8 cellular contexts compared by ENCODE assay signal in genomic region chr2:20596193-20596972, GRCh38. TPM values are rescaled to one million over a fixed set of nuclear protein-coding genes. Genes with fewer than 3 reads are reported as not detected.
DNase-seq lines count a peak whose midpoint lies in the region; ATAC-seq and TF ChIP-seq lines count a peak whose summit lies in the region.

No MANE protein-coding gene starts in this region.

- H3K4me2 ChIP-seq in mesenchymal stem cell (ENCODE audit: low read length, poor library complexity, severe bottlenecking) = no peak overlapping the region

- peak overlapping the region; percentile 65 for H3K27ac ChIP-seq in mesenchymal stem cell (ENCODE audit: low read length, poor library complexity, severe bottlenecking)

- H3K27me3 Mint-ChIP-seq in CD14-positive monocyte (ENCODE audit: low read depth in 3 of 3) = peaks cover 1 to 7% (median 5%) of the 10 kb centered on the region in 3 donors
- no peaks in the 10 kb centered on the region for H3K27me3 Mint-ChIP-seq in activated CD8-positive, alpha-beta T cell treated with anti-CD3 and anti-CD28 coated beads for 36 hours

- peak overlapping the region; percentile 82 for H2BK15ac ChIP-seq in mesenchymal stem cell (ENCODE audit: low read depth, poor library complexity, severe bottlenecking)

- H3K14ac ChIP-seq in mesenchymal stem cell (ENCODE audit: low read length in 2 of 2) = peak overlapping the region in 1 of 2 experiments; percentile 62

- peak overlapping the region; percentile 91 to 98 for H3K18ac ChIP-seq in mesenchymal stem cell (ENCODE audit: low read depth in 1 of 2, low read length in 2 of 2)

- peak overlapping the region; percentile 78 for H2AK5ac ChIP-seq in mesenchymal stem cell (ENCODE audit: low read length, severe bottlenecking)

- H4K8ac ChIP-seq in mesenchymal stem cell (ENCODE audit: low read length) = peak overlapping the region; percentile 87

- H3K9ac ChIP-seq in mesenchymal stem cell (ENCODE audit: low read length) = no peak overlapping the region

- H2BK12ac ChIP-seq in mesenchymal stem cell (ENCODE audit: low read length in 2 of 2) = peak overlapping the region; percentile 98 to 100

- TF ChIP-seq CTCF in CD14-positive monocyte (IDR thresholded peaks at IDR 0.05) (no peak), GM20000 (IDR thresholded peaks at IDR 0.05; ENCODE audit: extremely low read depth, missing control alignments) (no peak)
- TF ChIP-seq CTCF in activated CD8-positive, alpha-beta T cell treated with anti-CD3 and anti-CD28 coated beads for 36 hours (IDR thresholded peaks at IDR 0.05) = no peak

- H2AFZ ChIP-seq in mesenchymal stem cell (ENCODE audit: low read depth, low read length) = no peak overlapping the region

- intact Hi-C loops in CD14-positive monocyte (cut with micrococcal nuclease) = no loop called here
- intact Hi-C loops in activated CD8-positive, alpha-beta T cell treated with anti-CD3 and anti-CD28 coated beads for 36 hours (cut with micrococcal nuclease) = no loop called here

- ATAC-seq in HG02759 (IDR thresholded peaks at IDR 0.05; ENCODE audit: unreplicated experiment) = peak; percentile 2
- peak; percentile 35 for ATAC-seq in activated CD8-positive, alpha-beta T cell treated with anti-CD3 and anti-CD28 coated beads for 36 hours

- H3K4me3 Mint-ChIP-seq in CD14-positive monocyte = peak overlapping the region in 1 of 2 donors; percentile 41
- H3K4me3 Mint-ChIP-seq in activated CD8-positive, alpha-beta T cell treated with anti-CD3 and anti-CD28 coated beads for 36 hours = no peak overlapping the region

- no peaks in the 10 kb centered on the region for H3K9me3 ChIP-seq in mesenchymal stem cell (ENCODE audit: control insufficient read depth, low read length)

- peak; percentile 30 for DNase-seq in CD14-positive monocyte (ENCODE audit: low spot score)
- DNase-seq in activated CD8-positive, alpha-beta T cell treated with anti-CD3 and anti-CD28 coated beads for 36 hours = no peak
- DNase-seq in mesenchymal stem cell = peak; percentile 62
- DNase-seq in NCI-H1048 (lab: John Stamatoyannopoulos, UW) = no peak
- no peak for DNase-seq in GM20000 (ENCODE audit: low spot score)
- no peak for DNase-seq in CD1c-positive myeloid dendritic cell (ENCODE audit: extremely low spot score)
- DNase-seq in iPS-NIHi11 (ENCODE audit: low spot score) = no peak

- CTCF ChIA-PET in activated CD8-positive, alpha-beta T cell treated with anti-CD3 and anti-CD28 coated beads for 36 hours (lab: Charles Lee) = interaction anchor here (0.9 to 1.1 kb wide), 3 partner anchors 10 to 39 kb away, joined by 3 to 7 read pairs (median 4); no protein-coding TSS in a partner anchor

- H3K27ac Mint-ChIP-seq in CD14-positive monocyte = peak overlapping the region in 5 of 7 donors; percentile 42 to 90 (median 62)
- peak overlapping the region; percentile 81 for H3K27ac Mint-ChIP-seq in activated CD8-positive, alpha-beta T cell treated with anti-CD3 and anti-CD28 coated beads for 36 hours

- POLR2A ChIA-PET in activated CD8-positive, alpha-beta T cell treated with anti-CD3 and anti-CD28 coated beads for 36 hours (lab: Charles Lee) = interaction anchor here (0.9 kb wide), 1 partner anchor 149 kb away, joined by 3 read pairs; the partner anchor contains the start of gene RHOB

- H3K79me1 ChIP-seq in mesenchymal stem cell (replicated peaks; ENCODE audit: low read length, poor library complexity, severe bottlenecking) = no peaks in the 10 kb centered on the region

- H3K36me3 ChIP-seq in mesenchymal stem cell (ENCODE audit: control insufficient read depth in 1 of 2, insufficient read depth in 2 of 2, low read depth in 1 of 2, low read length in 2 of 2) = no peaks in the 10 kb centered on the region

- 58% methylated on average over 4 of the region's 4 CpGs for whole genome bisulfite sequencing in mesenchymal stem cell

- peak overlapping the region; percentile 39 for H2BK5ac ChIP-seq in mesenchymal stem cell (ENCODE audit: low read depth, low read length, poor library complexity, severe bottlenecking)

- peaks cover 0 to 3% (median 0%) of the 10 kb centered on the region in 7 donors for H3K9me3 Mint-ChIP-seq in CD14-positive monocyte
- no peaks in the 10 kb centered on the region for H3K9me3 Mint-ChIP-seq in activated CD8-positive, alpha-beta T cell treated with anti-CD3 and anti-CD28 coated beads for 36 hours

- H2BK120ac ChIP-seq in mesenchymal stem cell (ENCODE audit: low read depth, low read length) = peak overlapping the region; percentile 59

- H3K36me3 Mint-ChIP-seq in CD14-positive monocyte = peaks cover 5 to 13% of the 10 kb centered on the region in 2 donors
- H3K36me3 Mint-ChIP-seq in activated CD8-positive, alpha-beta T cell treated with anti-CD3 and anti-CD28 coated beads for 36 hours (ENCODE audit: low read depth) = no peaks in the 10 kb centered on the region

- H3K4ac ChIP-seq in mesenchymal stem cell (ENCODE audit: low read depth in 1 of 2, low read length in 2 of 2) = peak overlapping the region; percentile 88 to 99

- H3K4me3 ChIP-seq in mesenchymal stem cell (ENCODE audit: insufficient read depth in 1 of 2, low read depth in 1 of 2, low read length in 2 of 2) = no peak overlapping the region

- H3K4me1 ChIP-seq in mesenchymal stem cell (ENCODE audit: control insufficient read depth, insufficient read depth, low read depth, low read length) = peaks cover 47% of the 10 kb centered on the region

- H3K27me3 ChIP-seq in mesenchymal stem cell (ENCODE audit: control insufficient read depth in 1 of 2, insufficient read depth in 1 of 2, low read length in 2 of 2) = no peaks in the 10 kb centered on the region

- H4K91ac ChIP-seq in mesenchymal stem cell (ENCODE audit: low read length) = peak overlapping the region; percentile 97

- H3K4me1 Mint-ChIP-seq in CD14-positive monocyte = peaks cover 55% of the 10 kb centered on the region
- peaks cover 11% of the 10 kb centered on the region for H3K4me1 Mint-ChIP-seq in activated CD8-positive, alpha-beta T cell treated with anti-CD3 and anti-CD28 coated beads for 36 hours (ENCODE audit: low read depth)

- no peak overlapping the region for H3K23ac ChIP-seq in mesenchymal stem cell (ENCODE audit: low read length in 2 of 2)

RNA-seq across cellular contexts. Expression of gene HS1BP3, which starts 54.5 kb away (rescaled TPM):
- 10 to 100 TPM; 45.4 to 48.9 TPM for polyA plus RNA-seq in CD14-positive monocyte
- 1 to 10 TPM; 6.5 to 7.9 TPM for total RNA-seq in activated CD8-positive, alpha-beta T cell treated with anti-CD3 and anti-CD28 coated beads for 36 hours
- polyA plus RNA-seq in mesenchymal stem cell (2013, experiment 1 of 2) = 42.4 TPM
- polyA plus RNA-seq in mesenchymal stem cell (2013, experiment 2 of 2) = 39.8 TPM

Comparison
In these comparisons a context has a peak if more than half of its experiments do, and no peak if none do; other contexts are left out.
1. DNase-seq: peak in CD14-positive monocyte (single experiment) and mesenchymal stem cell (single experiment); none in activated CD8-positive, alpha-beta T cell treated with anti-CD3 and anti-CD28 coated beads for 36 hours (single experiment), NCI-H1048 (single experiment), GM20000 (single experiment), CD1c-positive myeloid dendritic cell (single experiment) and iPS-NIHi11 (single experiment).